In genomic region chr20:13453367-13453766, GRCh38 we compare ENCODE assay signal across 35 cellular contexts.
"Had no signal": no experiment of that assay in that cellular context is flagged by ENCODE, and none has a peak within 500 bp of the region (broad histone marks: within the 10 kb centered on the region; RNA-seq: fewer than 3 reads in every experiment).

No MANE protein-coding gene starts in this region.

- H3K27me3 ChIP-seq: adrenal gland, body of pancreas, brain microvascular endothelial cell, breast epithelium had no signal

- H3K9me3 ChIP-seq: body of pancreas, breast epithelium had no signal

- H3K27ac ChIP-seq: adrenal gland, body of pancreas, brain microvascular endothelial cell, VCaP had no signal

- DNase-seq: activated CD4-positive, alpha-beta memory T cell treated with anti-CD3 and anti-CD28 coated beads, Interleukin-2, amount 10 ng/mL, durations not matched to agents 7 days and 5 days; activated CD4-positive, alpha-beta T cell treated with anti-CD3 and anti-CD28 coated beads for 1 hour; activated CD4-positive, alpha-beta T cell treated with anti-CD3 and anti-CD28 coated beads for 36 hours; activated CD4-positive, alpha-beta T cell treated with anti-CD3 and anti-CD28 coated beads for 48 hours; activated CD4-positive, alpha-beta T cell treated with anti-CD3 and anti-CD28 coated beads, Interleukin-2, amount 10 ng/mL, durations not matched to agents 7 days and 5 days; activated CD4-positive, alpha-beta T cell treated with anti-CD3 and anti-CD28 coated beads, Interleukin-2, amount 50 U/mL, for 48 hours; activated CD4-positive, CD25-positive, alpha-beta regulatory T cell; activated CD8-positive, alpha-beta memory T cell treated with anti-CD3 and anti-CD28 coated beads for 24 hours; activated CD8-positive, alpha-beta memory T cell treated with anti-CD3 and anti-CD28 coated beads, Interleukin-2, amount 10 ng/mL, durations not matched to agents 7 days and 5 days; activated CD8-positive, alpha-beta memory T cell treated with anti-CD3 and anti-CD28 coated beads, Interleukin-2, amount 50 U/mL, for 48 hours; activated CD8-positive, alpha-beta T cell treated with anti-CD3 and anti-CD28 coated beads, Interleukin-2, amount 10 ng/mL, durations not matched to agents 7 days and 5 days; activated effector memory CD4-positive, alpha-beta T cell treated with Interleukin-2 at 50 U/mL for 16 hours; activated gamma-delta T cell; activated naive CD4-positive, alpha-beta T cell; activated naive CD4-positive, alpha-beta T cell treated with anti-CD3 and anti-CD28 coated beads for 36 hours; activated naive CD4-positive, alpha-beta T cell treated with anti-CD3 and anti-CD28 coated beads, Interleukin-2, amount 50 U/mL, for 16 hours; activated naive CD8-positive, alpha-beta T cell treated with anti-CD3 and anti-CD28 coated beads for 36 hours; activated T-cell treated with anti-CD3 and anti-CD28 coated beads, Interleukin-2, amount 50 U/mL, for 24 hours; activated T-cell treated with anti-CD3 and anti-CD28 coated beads, Interleukin-2, amount 50 U/mL, for 48 hours; adrenal gland; amniotic stem cell; aorta; body of pancreas; brain microvascular endothelial cell; central memory CD4-positive, alpha-beta T cell; T-helper 1 cell; T-helper 2 cell; T-helper 9 cell had no signal

- ATAC-seq: activated CD4-positive, alpha-beta T cell treated with anti-CD3 and anti-CD28 coated beads for 36 hours; activated CD4-positive, CD25-positive, alpha-beta regulatory T cell treated with anti-CD3 and anti-CD28 coated beads, Interleukin-2, amount 50 U/mL, for 24 hours; activated CD8-positive, alpha-beta memory T cell treated with anti-CD3 and anti-CD28 coated beads, Interleukin-2, amount 10 ng/mL, durations not matched to agents 7 days and 5 days; activated CD8-positive, alpha-beta T cell treated with anti-CD3 and anti-CD28 coated beads, Interleukin-2, amount 10 ng/mL, durations not matched to agents 7 days and 5 days; activated naive CD4-positive, alpha-beta T cell treated with anti-CD3 and anti-CD28 coated beads, Interleukin-2, amount 50 U/mL, for 72 hours; body of pancreas; WTC11 had no signal

- H3K4me1 ChIP-seq: adrenal gland, body of pancreas, breast epithelium had no signal

- H3K36me3 ChIP-seq: adrenal gland, brain microvascular endothelial cell, breast epithelium had no signal

- H3K4me3 ChIP-seq: adrenal gland, body of pancreas, breast epithelium had no signal

- FAIRE-seq: astrocyte, TTC549 had no signal
